1 cellular context compared by ENCODE assay signal in genomic region chr6:692858-693736, GRCh38.
A peak's percentile ranks its signal among the peaks of the same experiment; 100 is the strongest.
TF ChIP-seq lines count a peak whose summit lies in the region.

TSS of gene EXOC2 (minus strand) at chr6:693139. CDS start at chr6:637818, 55,321 bp downstream.

TF ChIP-seq in K562, 482 proteins besides CTCF, POLR2A, EP300 and RAD21 (continued from another document and continues in another):
- TF ChIP-seq, protein P1, sequence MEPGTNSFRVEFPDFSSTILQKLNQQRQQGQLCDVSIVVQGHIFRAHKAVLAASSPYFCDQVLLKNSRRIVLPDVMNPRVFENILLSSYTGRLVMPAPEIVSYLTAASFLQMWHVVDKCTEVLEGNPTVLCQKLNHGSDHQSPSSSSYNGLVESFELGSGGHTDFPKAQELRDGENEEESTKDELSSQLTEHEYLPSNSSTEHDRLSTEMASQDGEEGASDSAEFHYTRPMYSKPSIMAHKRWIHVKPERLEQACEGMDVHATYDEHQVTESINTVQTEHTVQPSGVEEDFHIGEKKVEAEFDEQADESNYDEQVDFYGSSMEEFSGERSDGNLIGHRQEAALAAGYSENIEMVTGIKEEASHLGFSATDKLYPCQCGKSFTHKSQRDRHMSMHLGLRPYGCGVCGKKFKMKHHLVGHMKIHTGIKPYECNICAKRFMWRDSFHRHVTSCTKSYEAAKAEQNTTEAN (CRISPR knock-in tag; IDR thresholded peaks at IDR 0.05): no peak
- TF ChIP-seq GATAD2A (IDR thresholded peaks at IDR 0.05): peak; percentile 81; the same call in 1 of the 2 replicates
- TF ChIP-seq ZFP36 (IDR thresholded peaks at IDR 0.05; ENCODE audit: low read depth, low read length, partially characterized antibody): peak; percentile 21
- TF ChIP-seq SIN3A (IDR thresholded peaks at IDR 0.05; ENCODE audit: borderline replicate concordance in 2 of 2, control insufficient read depth in 1 of 2, low read depth in 2 of 2, low read length in 2 of 2): peak; percentile 93 to 94; a peak in 3 of 4 replicates
- TF ChIP-seq HES1 (IDR thresholded peaks at IDR 0.05; ENCODE audit: low read depth): no peak
- TF ChIP-seq ZNF184 (CRISPR knock-in tag; IDR thresholded peaks at IDR 0.05): no peak
- no peak for TF ChIP-seq ZZZ3 (IDR thresholded peaks at IDR 0.05)
- TF ChIP-seq ZBED1 (IDR thresholded peaks at IDR 0.05): peak; percentile 55; the same call in 1 of the 2 replicates
- TF ChIP-seq, protein P2, sequence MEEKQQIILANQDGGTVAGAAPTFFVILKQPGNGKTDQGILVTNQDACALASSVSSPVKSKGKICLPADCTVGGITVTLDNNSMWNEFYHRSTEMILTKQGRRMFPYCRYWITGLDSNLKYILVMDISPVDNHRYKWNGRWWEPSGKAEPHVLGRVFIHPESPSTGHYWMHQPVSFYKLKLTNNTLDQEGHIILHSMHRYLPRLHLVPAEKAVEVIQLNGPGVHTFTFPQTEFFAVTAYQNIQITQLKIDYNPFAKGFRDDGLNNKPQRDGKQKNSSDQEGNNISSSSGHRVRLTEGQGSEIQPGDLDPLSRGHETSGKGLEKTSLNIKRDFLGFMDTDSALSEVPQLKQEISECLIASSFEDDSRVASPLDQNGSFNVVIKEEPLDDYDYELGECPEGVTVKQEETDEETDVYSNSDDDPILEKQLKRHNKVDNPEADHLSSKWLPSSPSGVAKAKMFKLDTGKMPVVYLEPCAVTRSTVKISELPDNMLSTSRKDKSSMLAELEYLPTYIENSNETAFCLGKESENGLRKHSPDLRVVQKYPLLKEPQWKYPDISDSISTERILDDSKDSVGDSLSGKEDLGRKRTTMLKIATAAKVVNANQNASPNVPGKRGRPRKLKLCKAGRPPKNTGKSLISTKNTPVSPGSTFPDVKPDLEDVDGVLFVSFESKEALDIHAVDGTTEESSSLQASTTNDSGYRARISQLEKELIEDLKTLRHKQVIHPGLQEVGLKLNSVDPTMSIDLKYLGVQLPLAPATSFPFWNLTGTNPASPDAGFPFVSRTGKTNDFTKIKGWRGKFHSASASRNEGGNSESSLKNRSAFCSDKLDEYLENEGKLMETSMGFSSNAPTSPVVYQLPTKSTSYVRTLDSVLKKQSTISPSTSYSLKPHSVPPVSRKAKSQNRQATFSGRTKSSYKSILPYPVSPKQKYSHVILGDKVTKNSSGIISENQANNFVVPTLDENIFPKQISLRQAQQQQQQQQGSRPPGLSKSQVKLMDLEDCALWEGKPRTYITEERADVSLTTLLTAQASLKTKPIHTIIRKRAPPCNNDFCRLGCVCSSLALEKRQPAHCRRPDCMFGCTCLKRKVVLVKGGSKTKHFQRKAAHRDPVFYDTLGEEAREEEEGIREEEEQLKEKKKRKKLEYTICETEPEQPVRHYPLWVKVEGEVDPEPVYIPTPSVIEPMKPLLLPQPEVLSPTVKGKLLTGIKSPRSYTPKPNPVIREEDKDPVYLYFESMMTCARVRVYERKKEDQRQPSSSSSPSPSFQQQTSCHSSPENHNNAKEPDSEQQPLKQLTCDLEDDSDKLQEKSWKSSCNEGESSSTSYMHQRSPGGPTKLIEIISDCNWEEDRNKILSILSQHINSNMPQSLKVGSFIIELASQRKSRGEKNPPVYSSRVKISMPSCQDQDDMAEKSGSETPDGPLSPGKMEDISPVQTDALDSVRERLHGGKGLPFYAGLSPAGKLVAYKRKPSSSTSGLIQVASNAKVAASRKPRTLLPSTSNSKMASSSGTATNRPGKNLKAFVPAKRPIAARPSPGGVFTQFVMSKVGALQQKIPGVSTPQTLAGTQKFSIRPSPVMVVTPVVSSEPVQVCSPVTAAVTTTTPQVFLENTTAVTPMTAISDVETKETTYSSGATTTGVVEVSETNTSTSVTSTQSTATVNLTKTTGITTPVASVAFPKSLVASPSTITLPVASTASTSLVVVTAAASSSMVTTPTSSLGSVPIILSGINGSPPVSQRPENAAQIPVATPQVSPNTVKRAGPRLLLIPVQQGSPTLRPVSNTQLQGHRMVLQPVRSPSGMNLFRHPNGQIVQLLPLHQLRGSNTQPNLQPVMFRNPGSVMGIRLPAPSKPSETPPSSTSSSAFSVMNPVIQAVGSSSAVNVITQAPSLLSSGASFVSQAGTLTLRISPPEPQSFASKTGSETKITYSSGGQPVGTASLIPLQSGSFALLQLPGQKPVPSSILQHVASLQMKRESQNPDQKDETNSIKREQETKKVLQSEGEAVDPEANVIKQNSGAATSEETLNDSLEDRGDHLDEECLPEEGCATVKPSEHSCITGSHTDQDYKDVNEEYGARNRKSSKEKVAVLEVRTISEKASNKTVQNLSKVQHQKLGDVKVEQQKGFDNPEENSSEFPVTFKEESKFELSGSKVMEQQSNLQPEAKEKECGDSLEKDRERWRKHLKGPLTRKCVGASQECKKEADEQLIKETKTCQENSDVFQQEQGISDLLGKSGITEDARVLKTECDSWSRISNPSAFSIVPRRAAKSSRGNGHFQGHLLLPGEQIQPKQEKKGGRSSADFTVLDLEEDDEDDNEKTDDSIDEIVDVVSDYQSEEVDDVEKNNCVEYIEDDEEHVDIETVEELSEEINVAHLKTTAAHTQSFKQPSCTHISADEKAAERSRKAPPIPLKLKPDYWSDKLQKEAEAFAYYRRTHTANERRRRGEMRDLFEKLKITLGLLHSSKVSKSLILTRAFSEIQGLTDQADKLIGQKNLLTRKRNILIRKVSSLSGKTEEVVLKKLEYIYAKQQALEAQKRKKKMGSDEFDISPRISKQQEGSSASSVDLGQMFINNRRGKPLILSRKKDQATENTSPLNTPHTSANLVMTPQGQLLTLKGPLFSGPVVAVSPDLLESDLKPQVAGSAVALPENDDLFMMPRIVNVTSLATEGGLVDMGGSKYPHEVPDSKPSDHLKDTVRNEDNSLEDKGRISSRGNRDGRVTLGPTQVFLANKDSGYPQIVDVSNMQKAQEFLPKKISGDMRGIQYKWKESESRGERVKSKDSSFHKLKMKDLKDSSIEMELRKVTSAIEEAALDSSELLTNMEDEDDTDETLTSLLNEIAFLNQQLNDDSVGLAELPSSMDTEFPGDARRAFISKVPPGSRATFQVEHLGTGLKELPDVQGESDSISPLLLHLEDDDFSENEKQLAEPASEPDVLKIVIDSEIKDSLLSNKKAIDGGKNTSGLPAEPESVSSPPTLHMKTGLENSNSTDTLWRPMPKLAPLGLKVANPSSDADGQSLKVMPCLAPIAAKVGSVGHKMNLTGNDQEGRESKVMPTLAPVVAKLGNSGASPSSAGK (IDR thresholded peaks at IDR 0.05): no peak
- TF ChIP-seq MLX (CRISPR knock-in tag; conservative IDR thresholded peaks at IDR 0.05): peak in 1 of 2 experiments; percentile 72; a peak in 1 of 4 replicates
- TF ChIP-seq RBM15 (IDR thresholded peaks at IDR 0.05; ENCODE audit: insufficient read depth, low read length): no peak
- TF ChIP-seq ARID1B (IDR thresholded peaks at IDR 0.05): 0 out of 2 replicates have a peak, but pooled peaks have one; percentile 20
- no peak for TF ChIP-seq ZNF408 (CRISPR knock-in tag; IDR thresholded peaks at IDR 0.05; ENCODE audit: low read depth)
- no peak for TF ChIP-seq ZNF740 (CRISPR knock-in tag; IDR thresholded peaks at IDR 0.05)
- 0 out of 4 replicates have a peak, but pooled peaks of 1 of the 2 experiments have one; percentile 32 for TF ChIP-seq ZNF740 (tag; IDR thresholded peaks at IDR 0.05)
- peak; percentile 89 for TF ChIP-seq NFIC (IDR thresholded peaks at IDR 0.05)
- no peak for TF ChIP-seq FOXM1 (IDR thresholded peaks at IDR 0.05; ENCODE audit: low read depth)
- TF ChIP-seq FOXM1 (CRISPR knock-in tag; IDR thresholded peaks at IDR 0.05; ENCODE audit: low read depth): no peak; the same call in 1 of the 2 replicates
- no peak for TF ChIP-seq HDAC8 (tag; IDR thresholded peaks at IDR 0.05)
- TF ChIP-seq FOXO4 (CRISPR knock-in tag; IDR thresholded peaks at IDR 0.05): no peak
- no peak for TF ChIP-seq ZNF766 (CRISPR knock-in tag; conservative IDR thresholded peaks at IDR 0.05)
- no peak for TF ChIP-seq GTF2A2 (tag; IDR thresholded peaks at IDR 0.05)
- no peak for TF ChIP-seq SMARCA5 (IDR thresholded peaks at IDR 0.05)
- TF ChIP-seq MXI1 (IDR thresholded peaks at IDR 0.05; ENCODE audit: low read depth, low read length): peak; percentile 77; the same call in 1 of the 2 replicates
- TF ChIP-seq, protein P3, sequence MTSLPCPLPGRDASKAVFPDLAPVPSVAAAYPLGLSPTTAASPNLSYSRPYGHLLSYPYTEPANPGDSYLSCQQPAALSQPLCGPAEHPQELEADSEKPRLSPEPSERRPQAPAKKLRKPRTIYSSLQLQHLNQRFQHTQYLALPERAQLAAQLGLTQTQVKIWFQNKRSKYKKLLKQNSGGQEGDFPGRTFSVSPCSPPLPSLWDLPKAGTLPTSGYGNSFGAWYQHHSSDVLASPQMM (CRISPR knock-in tag; IDR thresholded peaks at IDR 0.05): no peak
- no peak for TF ChIP-seq ZNF778 (CRISPR knock-in tag; IDR thresholded peaks at IDR 0.05)
- no peak for TF ChIP-seq SRSF9 (IDR thresholded peaks at IDR 0.05; ENCODE audit: borderline replicate concordance, low read depth, low read length)
- TF ChIP-seq KDM2B (CRISPR knock-in tag; IDR thresholded peaks at IDR 0.05): peak; percentile 87
- no peak for TF ChIP-seq SETDB1 (IDR thresholded peaks at IDR 0.05; ENCODE audit: low read length)
- no peak for TF ChIP-seq ZNF584 (CRISPR knock-in tag; IDR thresholded peaks at IDR 0.05; ENCODE audit: low read depth)
- no peak for TF ChIP-seq POLR2AphosphoS2 (IDR thresholded peaks at IDR 0.05; ENCODE audit: low read length)
- TF ChIP-seq SREBF1 (IDR thresholded peaks at IDR 0.05; ENCODE audit: borderline replicate concordance, low read depth, low read length): no peak
- no peak for TF ChIP-seq ZNF197 (CRISPR knock-in tag; IDR thresholded peaks at IDR 0.05; ENCODE audit: low read depth)
- no peak for TF ChIP-seq ZNF444 (CRISPR knock-in tag; IDR thresholded peaks at IDR 0.05)
- TF ChIP-seq ARID4B (CRISPR knock-in tag; IDR thresholded peaks at IDR 0.05): peak; percentile 89; the same call in 1 of the 2 replicates
- no peak for TF ChIP-seq HBP1 (CRISPR knock-in tag; IDR thresholded peaks at IDR 0.05)
- no peak for TF ChIP-seq PPARD (CRISPR knock-in tag; IDR thresholded peaks at IDR 0.05)
- no peak for TF ChIP-seq ZFP30 (CRISPR knock-in tag; IDR thresholded peaks at IDR 0.05; ENCODE audit: borderline replicate concordance)
- TF ChIP-seq EHMT2 (IDR thresholded peaks at IDR 0.05): peak; percentile 37; the same call in 1 of the 2 replicates
